13 cellular contexts compared by ENCODE assay signal in genomic region chr6:160386869-160387518, GRCh38. TPM values are rescaled to one million over a fixed set of nuclear protein-coding genes. Genes with fewer than 3 reads are reported as not detected.
A peak's percentile ranks its signal among the peaks of the same experiment; 100 is the strongest.
DNase-seq lines count a peak whose midpoint lies in the region; ATAC-seq and TF ChIP-seq lines count a peak whose summit lies in the region.
"Had no signal": no experiment of that assay in that cellular context is flagged by ENCODE, and none has a peak within 500 bp of the region (broad histone marks: within the 10 kb centered on the region; RNA-seq: fewer than 3 reads in every experiment).

No MANE protein-coding gene starts in this region.

- H3K4me1 ChIP-seq in rectal smooth muscle tissue (ENCODE audit: control insufficient read depth, insufficient read depth, low read length) = peaks cover 15% of the 10 kb centered on the region

- H3K27me3 Mint-ChIP-seq in osteocyte (ENCODE audit: unreplicated experiment) = peaks cover 2% of the 10 kb centered on the region

- no peak for ATAC-seq in HG03432 (IDR thresholded peaks at IDR 0.05; ENCODE audit: unreplicated experiment)
- ATAC-seq: naive thymus-derived CD8-positive, alpha-beta T cell had no signal

- DNase-seq in AG10803 (ENCODE audit: low read depth) (peak; percentile 3), RKO (ENCODE audit: low spot score) (peak; percentile 7), fibroblast of villous mesenchyme (ENCODE audit: low read depth) (peak; percentile 10), epidermal melanocyte (ENCODE audit: insufficient read length, low spot score) (no peak), GM19238 (ENCODE audit: insufficient read length, low spot score) (no peak), osteocyte (ENCODE audit: extremely low spot score, unreplicated experiment) (no peak)
- DNase-seq: caudate nucleus; naive thymus-derived CD8-positive, alpha-beta T cell; NCI-H187 had no signal

- peak overlapping the region; percentile 62 for H3K27ac ChIP-seq in rectal smooth muscle tissue (ENCODE audit: low read depth, low read length)

- H3K4me1 Mint-ChIP-seq in osteocyte (ENCODE audit: unreplicated experiment) = no peaks in the 10 kb centered on the region
- H3K4me1 Mint-ChIP-seq: B cell; naive thymus-derived CD8-positive, alpha-beta T cell had no signal

- H3K27me3 ChIP-seq in rectal smooth muscle tissue (ENCODE audit: control insufficient read depth, insufficient read depth, low read length) = no peaks in the 10 kb centered on the region

- no peak overlapping the region for H3K4me3 Mint-ChIP-seq in osteocyte (ENCODE audit: unreplicated experiment)
- H3K4me3 Mint-ChIP-seq: B cell; naive thymus-derived CD8-positive, alpha-beta T cell had no signal

- peaks cover 13% of the 10 kb centered on the region for H3K9me3 Mint-ChIP-seq in osteocyte (ENCODE audit: unreplicated experiment)

- no peak overlapping the region for H3K4me3 ChIP-seq in AG10803 (ENCODE audit: low read length)
- H3K4me3 ChIP-seq in fibroblast of villous mesenchyme (ENCODE audit: low read depth, low read length) = no peak overlapping the region
- no peak overlapping the region for H3K4me3 ChIP-seq in rectal smooth muscle tissue (ENCODE audit: low read length)

- no peak for TF ChIP-seq CTCF in AG10803 (conservative IDR thresholded peaks at IDR 0.05; ENCODE audit: low read length)
- TF ChIP-seq CTCF in fibroblast of villous mesenchyme (IDR thresholded peaks at IDR 0.05; ENCODE audit: insufficient read depth, low read depth, low read length) = no peak
- no peak for TF ChIP-seq CTCF in osteocyte (IDR thresholded peaks at IDR 0.05)

- H3K36me3 Mint-ChIP-seq in osteocyte (ENCODE audit: unreplicated experiment) = no peaks in the 10 kb centered on the region

- H3K27ac Mint-ChIP-seq in osteocyte (ENCODE audit: unreplicated experiment) = no peak overlapping the region
- H3K27ac Mint-ChIP-seq: B cell; naive thymus-derived CD8-positive, alpha-beta T cell had no signal

- H3K9ac ChIP-seq in rectal smooth muscle tissue (ENCODE audit: low read length) = no peak overlapping the region

- no peaks in the 10 kb centered on the region for H3K36me3 ChIP-seq in rectal smooth muscle tissue (ENCODE audit: control insufficient read depth, insufficient read depth, low read length)

RNA-seq across cellular contexts. Expression of gene SLC22A3, which starts 38.8 kb away (rescaled TPM):
- total RNA-seq in fibroblast of villous mesenchyme (1.3 and 10.0 TPM in 2 replicates), osteocyte (not detected in 2 replicates)
- total RNA-seq: B cell; naive thymus-derived CD8-positive, alpha-beta T cell; OCI-LY7 had no signal

Comparison
In these comparisons a context has a peak if more than half of its experiments do, and no peak if none do; other contexts are left out.
1. DNase-seq: peak in AG10803 (single experiment), RKO (single experiment) and fibroblast of villous mesenchyme (single experiment); none in epidermal melanocyte (single experiment), GM19238 (single experiment) and osteocyte (single experiment).